In genomic region chr13:24304620-24305019, GRCh38 we compare ENCODE assay signal across 24 cellular contexts. TPM values are rescaled to one million over a fixed set of nuclear protein-coding genes. Genes with fewer than 3 reads are reported as not detected.
"Had no signal": no experiment of that assay in that cellular context is flagged by ENCODE, and none has a peak within 500 bp of the region (broad histone marks: within the 10 kb centered on the region; RNA-seq: fewer than 3 reads in every experiment).

No MANE protein-coding gene starts in this region.

- H3K36me3 ChIP-seq: breast epithelium, ovary, thoracic aorta had no signal

- H3K4me3 Mint-ChIP-seq: activated B cell treated with CpG ODN at 0.5 μM for 24 hours; activated CD4-positive, alpha-beta T cell treated with anti-CD3 and anti-CD28 coated beads for 36 hours; activated naive CD8-positive, alpha-beta T cell treated with anti-CD3 and anti-CD28 coated beads for 36 hours; endodermal cell; natural killer cell treated with Interleukin-12 subunit alpha and Interleukin-12 subunit beta and Interleukin-15 and Interleukin-18, amount 100 ng/mL, for 72 hours; T-cell had no signal

- H3K4me1 ChIP-seq: breast epithelium, esophagus squamous epithelium, prostate gland had no signal

- H3K27me3 ChIP-seq: breast epithelium, esophagus squamous epithelium, gastroesophageal sphincter, left lung, neutrophil, ovary, upper lobe of left lung had no signal

- H3K4me3 ChIP-seq: breast epithelium, esophagus squamous epithelium, gastroesophageal sphincter, left lung, ovary, prostate gland, thoracic aorta, upper lobe of left lung had no signal

- H3K9me3 ChIP-seq: breast epithelium, esophagus squamous epithelium, gastroesophageal sphincter, left lung, neutrophil, ovary, prostate gland, thoracic aorta, upper lobe of left lung had no signal

- H3K27ac ChIP-seq: breast epithelium, esophagus squamous epithelium, gastroesophageal sphincter, left lung, neutrophil, ovary, prostate gland, thoracic aorta, upper lobe of left lung had no signal

- DNase-seq: activated B cell treated with CpG ODN at 0.5 μM for 24 hours; activated CD4-positive, alpha-beta T cell treated with anti-CD3 and anti-CD28 coated beads for 36 hours; activated CD4-positive, alpha-beta T cell treated with anti-CD3 and anti-CD28 coated beads, Interleukin-2, amount 50 U/mL, for 4 hours; activated naive CD8-positive, alpha-beta T cell treated with anti-CD3 and anti-CD28 coated beads for 36 hours; activated T-cell treated with anti-CD3 and anti-CD28 coated beads for 4 hours; amniotic stem cell; cerebellar nuclear complex; cortex of kidney; endodermal cell; esophagus squamous epithelium; left lung; ovary; stimulated activated CD4-positive, alpha-beta T cell treated with anti-CD3 and anti-CD28 coated beads, Interleukin-1b, Interleukin-23, amount 100 ng/mL, for 48 hours; T-cell; T-helper 9 cell; upper lobe of left lung had no signal

- ATAC-seq: activated CD4-positive, alpha-beta T cell treated with anti-CD3 and anti-CD28 coated beads for 36 hours; gastroesophageal sphincter; left lung; natural killer cell treated with Interleukin-12 subunit alpha and Interleukin-12 subunit beta and Interleukin-15 and Interleukin-18, amount 100 ng/mL, for 72 hours; T-cell had no signal

- H3K4me1 Mint-ChIP-seq: activated B cell treated with CpG ODN at 0.5 μM for 24 hours; activated CD4-positive, alpha-beta T cell treated with anti-CD3 and anti-CD28 coated beads for 36 hours had no signal

- H3K27ac Mint-ChIP-seq: activated B cell treated with CpG ODN at 0.5 μM for 24 hours; activated CD4-positive, alpha-beta T cell treated with anti-CD3 and anti-CD28 coated beads for 36 hours; activated naive CD8-positive, alpha-beta T cell treated with anti-CD3 and anti-CD28 coated beads for 36 hours; endodermal cell; T-cell had no signal

- H3K9me3 Mint-ChIP-seq: activated B cell treated with CpG ODN at 0.5 μM for 24 hours; activated naive CD8-positive, alpha-beta T cell treated with anti-CD3 and anti-CD28 coated beads for 36 hours; endodermal cell; natural killer cell treated with Interleukin-12 subunit alpha and Interleukin-12 subunit beta and Interleukin-15 and Interleukin-18, amount 100 ng/mL, for 72 hours; T-cell had no signal

- H3K27me3 Mint-ChIP-seq: activated B cell treated with CpG ODN at 0.5 μM for 24 hours; activated CD4-positive, alpha-beta T cell treated with anti-CD3 and anti-CD28 coated beads for 36 hours; activated naive CD8-positive, alpha-beta T cell treated with anti-CD3 and anti-CD28 coated beads for 36 hours; natural killer cell treated with Interleukin-12 subunit alpha and Interleukin-12 subunit beta and Interleukin-15 and Interleukin-18, amount 100 ng/mL, for 72 hours; T-cell had no signal

RNA-seq across cellular contexts. Expression of gene C1QTNF9, which starts 4.8 kb away (rescaled TPM):
- total RNA-seq: activated B cell treated with CpG ODN at 0.5 μM for 24 hours; activated CD4-positive, alpha-beta T cell treated with anti-CD3 and anti-CD28 coated beads for 36 hours; activated naive CD8-positive, alpha-beta T cell treated with anti-CD3 and anti-CD28 coated beads for 36 hours; endodermal cell; esophagus squamous epithelium; kidney epithelial cell; lung microvascular endothelial cell had no signal
